ENCODE assay signal across 8 cellular contexts in genomic region chr1:235865565-235866206, GRCh38. TPM values are rescaled to one million over a fixed set of nuclear protein-coding genes. Genes with fewer than 3 reads are reported as not detected.
A peak's percentile ranks its signal among the peaks of the same experiment; 100 is the strongest.
DNase-seq lines count a peak whose midpoint lies in the region; ATAC-seq and TF ChIP-seq lines count a peak whose summit lies in the region.

No MANE protein-coding gene starts in this region.

- intact Hi-C loops in activated CD8-positive, alpha-beta T cell treated with anti-CD3 and anti-CD28 coated beads for 36 hours (cut with micrococcal nuclease): loop anchor here (2.0 to 5.0 kb wide), 2 partner anchors 23 to 107 kb away; no protein-coding TSS in a partner anchor

- H3K27me3 Mint-ChIP-seq in activated CD8-positive, alpha-beta T cell treated with anti-CD3 and anti-CD28 coated beads for 36 hours: no peaks in the 10 kb centered on the region
- H3K27me3 Mint-ChIP-seq in immature natural killer cell (ENCODE audit: low read depth in 3 of 3): peaks cover 28 to 35% (median 31%) of the 10 kb centered on the region in 3 donors

- peaks cover 40% of the 10 kb centered on the region for H3K4me1 Mint-ChIP-seq in activated CD8-positive, alpha-beta T cell treated with anti-CD3 and anti-CD28 coated beads for 36 hours (ENCODE audit: low read depth)
- peaks cover 18 to 66% of the 10 kb centered on the region in 2 donors for H3K4me1 Mint-ChIP-seq in immature natural killer cell

- peak overlapping the region; percentile 85 for H3K27ac ChIP-seq in subcutaneous abdominal adipose tissue (ENCODE audit: low read depth, low read length)

- H3K36me3 Mint-ChIP-seq in activated CD8-positive, alpha-beta T cell treated with anti-CD3 and anti-CD28 coated beads for 36 hours (ENCODE audit: low read depth): peaks cover 49% of the 10 kb centered on the region
- H3K36me3 Mint-ChIP-seq in immature natural killer cell: no peaks in the 10 kb centered on the region

- TF ChIP-seq CTCF in activated CD8-positive, alpha-beta T cell treated with anti-CD3 and anti-CD28 coated beads for 36 hours (IDR thresholded peaks at IDR 0.05): peak; percentile 53

- no peaks in the 10 kb centered on the region for H3K27me3 ChIP-seq in subcutaneous abdominal adipose tissue (ENCODE audit: control insufficient read depth in 5 of 5, insufficient read depth in 4 of 5, low read length in 5 of 5)

- H3K9ac ChIP-seq in subcutaneous abdominal adipose tissue (ENCODE audit: low read length in 5 of 5): peak overlapping the region; percentile 85 to 96 (median 93)

- H3K36me3 ChIP-seq in subcutaneous abdominal adipose tissue (ENCODE audit: control insufficient read depth in 5 of 5, insufficient read depth in 5 of 5, low read length in 5 of 5): no peaks in the 10 kb centered on the region

- H3K9me3 ChIP-seq in subcutaneous abdominal adipose tissue (ENCODE audit: control insufficient read depth in 5 of 5, low read length in 5 of 5): no peaks in the 10 kb centered on the region

- ATAC-seq in GM18861 (IDR thresholded peaks at IDR 0.05; ENCODE audit: unreplicated experiment) (peak; percentile 3), HG02943 (IDR thresholded peaks at IDR 0.05; ENCODE audit: low read depth, unreplicated experiment) (peak; percentile 1), GM21526 (IDR thresholded peaks at IDR 0.05; ENCODE audit: low FRiP score, unreplicated experiment) (no peak)
- ATAC-seq in activated CD8-positive, alpha-beta T cell treated with anti-CD3 and anti-CD28 coated beads for 36 hours: no peak

- CTCF ChIA-PET in activated CD8-positive, alpha-beta T cell treated with anti-CD3 and anti-CD28 coated beads for 36 hours (lab: Charles Lee): interaction anchor here (0.7 to 5.6 kb wide), 20 partner anchors 8 to 132 kb away, joined by 3 to 91 read pairs (median 5); no protein-coding TSS in a partner anchor

- no peaks in the 10 kb centered on the region for H3K9me3 Mint-ChIP-seq in activated CD8-positive, alpha-beta T cell treated with anti-CD3 and anti-CD28 coated beads for 36 hours
- H3K9me3 Mint-ChIP-seq in immature natural killer cell: no peaks in the 10 kb centered on the region

- H3K4me1 ChIP-seq in subcutaneous abdominal adipose tissue (ENCODE audit: control insufficient read depth in 5 of 5, insufficient read depth in 5 of 5, low read length in 5 of 5): peaks cover 2 to 44% (median 29%) of the 10 kb centered on the region in 5 donors

- POLR2A ChIA-PET in activated CD8-positive, alpha-beta T cell treated with anti-CD3 and anti-CD28 coated beads for 36 hours (lab: Charles Lee): interaction anchor here (0.7 to 4.5 kb wide), 16 partner anchors 8 to 106 kb away, joined by 3 to 33 read pairs (median 4); no protein-coding TSS in a partner anchor

- H3K27ac Mint-ChIP-seq in activated CD8-positive, alpha-beta T cell treated with anti-CD3 and anti-CD28 coated beads for 36 hours: peak overlapping the region; percentile 89
- peak overlapping the region in 4 of 6 donors; percentile 96 to 100 (median 99) for H3K27ac Mint-ChIP-seq in immature natural killer cell

- no peak for DNase-seq in activated CD8-positive, alpha-beta T cell treated with anti-CD3 and anti-CD28 coated beads for 36 hours
- DNase-seq in immature natural killer cell: no peak
- DNase-seq in NCI-H2196 treated with DMSO at 0.1 percent for 48 hours (lab: John Stamatoyannopoulos, UW; ENCODE audit: unreplicated experiment): no peak
- no peak for DNase-seq in kidney tubule cell (ENCODE audit: low spot score)

- H3K4me3 ChIP-seq in subcutaneous abdominal adipose tissue (ENCODE audit: low read depth in 1 of 5, low read length in 5 of 5): peak overlapping the region; percentile 74 to 96 (median 90)

- peak overlapping the region; percentile 98 for H3K4me3 Mint-ChIP-seq in activated CD8-positive, alpha-beta T cell treated with anti-CD3 and anti-CD28 coated beads for 36 hours
- H3K4me3 Mint-ChIP-seq in immature natural killer cell: peak overlapping the region; percentile 96 to 99 (median 98)

RNA-seq across cellular contexts. Expression of gene LYST, which starts 1.0 kb away (rescaled TPM):
- 10 to 100 TPM; 77.4 to 87.3 TPM for total RNA-seq in activated CD8-positive, alpha-beta T cell treated with anti-CD3 and anti-CD28 coated beads for 36 hours
- polyA plus RNA-seq in immature natural killer cell: 10 to 100 TPM; 21.8 to 39.3 (median 27.7) TPM

Comparison
In these comparisons a context has a peak if more than half of its experiments do, and no peak if none do; other contexts are left out.
1. ATAC-seq: peak in GM18861 (single experiment) and HG02943 (single experiment); none in activated CD8-positive, alpha-beta T cell treated with anti-CD3 and anti-CD28 coated beads for 36 hours (single experiment) and GM21526 (single experiment).